10 cellular contexts compared by ENCODE assay signal in genomic region chr9:34653131-34653530, GRCh38. TPM values are rescaled to one million over a fixed set of nuclear protein-coding genes. Genes with fewer than 3 reads are reported as not detected.
A peak's percentile ranks its signal among the peaks of the same experiment; 100 is the strongest.
DNase-seq lines count a peak whose midpoint lies in the region; ATAC-seq and TF ChIP-seq lines count a peak whose summit lies in the region.
"Had no signal": no experiment of that assay in that cellular context is flagged by ENCODE, and none has a peak within 500 bp of the region (broad histone marks: within the 10 kb centered on the region; RNA-seq: fewer than 3 reads in every experiment).

No MANE protein-coding gene starts in this region.

- peaks cover 4% of the 10 kb centered on the region for H3K36me3 Mint-ChIP-seq in activated naive CD8-positive, alpha-beta T cell
- peaks cover 12% of the 10 kb centered on the region for H3K36me3 Mint-ChIP-seq in activated naive CD8-positive, alpha-beta T cell treated with anti-CD3 and anti-CD28 coated beads, Interleukin-2, amount 50 U/mL, for 24 hours (ENCODE audit: low read depth)

- H3K9ac ChIP-seq in mucosa of rectum (ENCODE audit: low read depth in 1 of 2, low read length in 2 of 2): peak overlapping the region in 1 of 2 donors; percentile 26

- H3K4me1 Mint-ChIP-seq in activated naive CD8-positive, alpha-beta T cell (ENCODE audit: low read depth): peaks cover 38% of the 10 kb centered on the region
- H3K4me1 Mint-ChIP-seq in activated naive CD8-positive, alpha-beta T cell treated with anti-CD3 and anti-CD28 coated beads, Interleukin-2, amount 50 U/mL, for 24 hours: peaks cover 19% of the 10 kb centered on the region

- no peak for ATAC-seq in activated naive CD8-positive, alpha-beta T cell treated with anti-CD3 and anti-CD28 coated beads, Interleukin-2, amount 50 U/mL, for 24 hours
- no peak for ATAC-seq in upper lobe of left lung (ENCODE audit: low FRiP score in 2 of 2)
- ATAC-seq in GM18867 (IDR thresholded peaks at IDR 0.05; ENCODE audit: unreplicated experiment): no peak

- H3K36me3 ChIP-seq in mucosa of rectum (ENCODE audit: control insufficient read depth in 2 of 2, insufficient read depth in 2 of 2, low read length in 2 of 2): peaks cover 15 to 19% of the 10 kb centered on the region in 2 donors
- H3K36me3 ChIP-seq in upper lobe of left lung: peaks cover 8 to 23% (median 15%) of the 10 kb centered on the region in 4 donors

- no peak for TF ChIP-seq EP300 in upper lobe of left lung (IDR thresholded peaks at IDR 0.05)

- H3K27ac ChIP-seq in mucosa of rectum (ENCODE audit: low read depth in 2 of 2, low read length in 2 of 2): peak overlapping the region; percentile 32 to 86
- peak overlapping the region; percentile 63 to 86 (median 72) for H3K27ac ChIP-seq in upper lobe of left lung

- 60 to 63% methylated on average over 6 of the region's 6 CpGs for WGBS in upper lobe of left lung, 2 donors

- H3K27me3 Mint-ChIP-seq in activated naive CD8-positive, alpha-beta T cell: no peaks in the 10 kb centered on the region
- H3K27me3 Mint-ChIP-seq in activated naive CD8-positive, alpha-beta T cell treated with anti-CD3 and anti-CD28 coated beads, Interleukin-2, amount 50 U/mL, for 24 hours: no peaks in the 10 kb centered on the region

- no peaks in the 10 kb centered on the region for H3K9me3 Mint-ChIP-seq in activated naive CD8-positive, alpha-beta T cell (ENCODE audit: low read depth)
- H3K9me3 Mint-ChIP-seq in activated naive CD8-positive, alpha-beta T cell treated with anti-CD3 and anti-CD28 coated beads, Interleukin-2, amount 50 U/mL, for 24 hours: no peaks in the 10 kb centered on the region

- TF ChIP-seq CTCF in choroid plexus epithelial cell (conservative IDR thresholded peaks at IDR 0.05; ENCODE audit: low read depth, low read length): no peak
- TF ChIP-seq CTCF in upper lobe of left lung (IDR thresholded peaks at IDR 0.05): no peak

- no peaks in the 10 kb centered on the region for H3K9me3 ChIP-seq in mucosa of rectum (ENCODE audit: control insufficient read depth in 2 of 2, low read length in 2 of 2)
- H3K9me3 ChIP-seq in upper lobe of left lung: no peaks in the 10 kb centered on the region

- H3K4me1 ChIP-seq in mucosa of rectum (ENCODE audit: control insufficient read depth in 2 of 2, insufficient read depth in 2 of 2, low read length in 2 of 2) (peaks cover 23 to 34% of the 10 kb centered on the region in 2 donors), upper lobe of left lung (peaks cover 42 to 52% (median 45%) of the 10 kb centered on the region in 4 donors)

- H3K27me3 ChIP-seq in mucosa of rectum (ENCODE audit: control insufficient read depth in 2 of 2, insufficient read depth in 2 of 2, low read length in 2 of 2) (no peaks in the 10 kb centered on the region), upper lobe of left lung (no peaks in the 10 kb centered on the region)

- H3K4me3 ChIP-seq in choroid plexus epithelial cell (ENCODE audit: low read depth, low read length) (no peak overlapping the region), mucosa of rectum (ENCODE audit: low read length in 2 of 2) (peak overlapping the region in 1 of 2 donors; percentile 75), upper lobe of left lung (no peak overlapping the region)

- no peak overlapping the region for H3K4me3 Mint-ChIP-seq in activated naive CD8-positive, alpha-beta T cell
- no peak overlapping the region for H3K4me3 Mint-ChIP-seq in activated naive CD8-positive, alpha-beta T cell treated with anti-CD3 and anti-CD28 coated beads, Interleukin-2, amount 50 U/mL, for 24 hours

- H3K27ac Mint-ChIP-seq in activated naive CD8-positive, alpha-beta T cell: peak overlapping the region; percentile 1
- H3K27ac Mint-ChIP-seq in activated naive CD8-positive, alpha-beta T cell treated with anti-CD3 and anti-CD28 coated beads, Interleukin-2, amount 50 U/mL, for 24 hours: no peak overlapping the region

- no peak for DNase-seq in activated naive CD8-positive, alpha-beta T cell treated with anti-CD3 and anti-CD28 coated beads, Interleukin-2, amount 50 U/mL, for 24 hours
- peak; percentile 35 for DNase-seq in choroid plexus epithelial cell (ENCODE audit: low read depth)
- no peak for DNase-seq in upper lobe of left lung
- DNase-seq in SIG-M5 treated with dmso at 0.1 percent for 504 hours (lab: John Stamatoyannopoulos, UW; ENCODE audit: unreplicated experiment): no peak
- no peak for DNase-seq in NCI-H187 treated with DMSO at 0.1 percent for 48 hours (lab: John Stamatoyannopoulos, UW)
- DNase-seq: NCI-H1105; stimulated activated CD4-positive, alpha-beta T cell treated with anti-CD3 and anti-CD28 coated beads, Interleukin-2, amount 100 ng/mL, for 48 hours had no signal

- no peak for TF ChIP-seq POLR2A in upper lobe of left lung (IDR thresholded peaks at IDR 0.05)

RNA-seq across cellular contexts. Expression of gene IL11RA, which starts 1.1 kb away (rescaled TPM):
- total RNA-seq in upper lobe of left lung: 10 to 100 TPM; 14.5 to 49.2 (median 23.7) TPM

RNA-seq across cellular contexts. Expression of gene GALT, which starts 6.7 kb away (rescaled TPM):
- 100 to 1,000 TPM in 1 of 6 donors, 10 to 100 TPM in 5; 33.4 to 141 (median 44.3) TPM for total RNA-seq in upper lobe of left lung

RNA-seq across cellular contexts. Expression of gene CCL27, which starts 9.3 kb away (rescaled TPM):
- 10 to 100 TPM in 1 of 6 donors, not detected in 5; 32.5 TPM for total RNA-seq in upper lobe of left lung

RNA-seq across cellular contexts. Expression of gene SIGMAR1, which starts 15.5 kb away (rescaled TPM):
- total RNA-seq in upper lobe of left lung: 10 to 100 TPM; 26.7 to 52.9 (median 43.0) TPM

RNA-seq across cellular contexts. Expression of gene ARID3C, which starts 24.3 kb away (rescaled TPM):
- not detected for total RNA-seq in upper lobe of left lung
